ENCODE assay signal across 1 cellular context in the genomic region with DNA sequence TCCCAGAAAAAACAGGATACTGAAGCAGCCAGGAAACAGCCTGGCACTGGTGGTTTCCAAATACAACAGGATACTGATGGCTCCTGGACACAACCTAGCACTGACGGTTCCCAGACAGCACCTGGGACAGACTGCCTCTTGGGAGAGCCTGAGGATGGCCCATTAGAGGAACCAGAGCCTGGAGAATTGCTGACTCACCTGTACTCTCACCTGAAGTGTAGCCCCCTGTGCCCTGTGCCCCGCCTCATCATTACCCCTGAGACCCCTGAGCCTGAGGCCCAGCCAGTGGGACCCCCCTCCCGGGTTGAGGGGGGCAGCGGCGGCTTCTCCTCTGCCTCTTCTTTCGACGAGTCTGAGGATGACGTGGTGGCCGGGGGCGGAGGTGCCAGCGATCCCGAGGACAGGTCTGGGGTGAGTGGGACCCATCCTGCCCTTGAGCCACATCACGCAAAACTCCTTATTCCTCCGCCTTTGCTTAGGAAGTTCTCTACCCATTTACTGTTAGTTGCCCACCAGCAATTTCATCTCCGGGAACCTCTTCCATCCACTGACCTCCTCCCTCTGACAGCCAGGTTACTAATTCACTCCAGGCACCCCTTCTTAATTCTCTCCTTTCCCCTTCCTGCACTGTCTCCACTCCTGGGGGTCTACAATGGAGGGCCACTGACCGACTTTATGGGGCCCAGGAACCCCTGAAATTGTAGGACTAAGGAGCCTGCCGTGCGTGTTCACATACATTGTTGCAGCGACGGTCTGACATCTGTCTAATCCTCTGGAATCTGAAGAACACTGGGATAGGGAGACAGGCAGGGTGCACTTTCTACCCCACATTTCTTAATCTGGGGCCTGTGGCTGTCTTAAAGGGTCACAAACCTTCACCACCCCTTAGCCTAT.
TF ChIP-seq lines count a peak whose summit lies in the region.

No MANE protein-coding gene starts in this region.

TF ChIP-seq in H1, 55 proteins besides CTCF, POLR2A, EP300 and RAD21:
- TF ChIP-seq CREB1 (IDR thresholded peaks at IDR 0.05), result no peak
- TF ChIP-seq SUZ12 (IDR thresholded peaks at IDR 0.05; ENCODE audit: low read length), result no peak
- TF ChIP-seq SIRT6 (IDR thresholded peaks at IDR 0.05; ENCODE audit: low read length), result no peak
- TF ChIP-seq SP1 (IDR thresholded peaks at IDR 0.05; ENCODE audit: low read depth, low read length), result no peak
- no peak for TF ChIP-seq KDM1A (IDR thresholded peaks at IDR 0.05; ENCODE audit: borderline replicate concordance, low read length)
- TF ChIP-seq MAFK (IDR thresholded peaks at IDR 0.05; ENCODE audit: low read depth, low read length), result peak; percentile 33; the same call in 1 of the 2 replicates
- TF ChIP-seq BRCA1 (IDR thresholded peaks at IDR 0.05; ENCODE audit: low read depth, low read length), result no peak
- TF ChIP-seq POLR2AphosphoS5 (IDR thresholded peaks at IDR 0.05; ENCODE audit: low read depth, low read length), result peak; percentile 38; the same call in 1 of the 2 replicates
- no peak for TF ChIP-seq SIX5 (IDR thresholded peaks at IDR 0.05; ENCODE audit: low read depth, low read length)
- no peak for TF ChIP-seq SP4 (IDR thresholded peaks at IDR 0.05; ENCODE audit: low read length)
- TF ChIP-seq KDM4A (IDR thresholded peaks at IDR 0.05; ENCODE audit: low read depth, low read length, severe bottlenecking), result no peak
- TF ChIP-seq BACH1 (IDR thresholded peaks at IDR 0.05; ENCODE audit: low read length), result peak; percentile 51
